In the genomic region with DNA sequence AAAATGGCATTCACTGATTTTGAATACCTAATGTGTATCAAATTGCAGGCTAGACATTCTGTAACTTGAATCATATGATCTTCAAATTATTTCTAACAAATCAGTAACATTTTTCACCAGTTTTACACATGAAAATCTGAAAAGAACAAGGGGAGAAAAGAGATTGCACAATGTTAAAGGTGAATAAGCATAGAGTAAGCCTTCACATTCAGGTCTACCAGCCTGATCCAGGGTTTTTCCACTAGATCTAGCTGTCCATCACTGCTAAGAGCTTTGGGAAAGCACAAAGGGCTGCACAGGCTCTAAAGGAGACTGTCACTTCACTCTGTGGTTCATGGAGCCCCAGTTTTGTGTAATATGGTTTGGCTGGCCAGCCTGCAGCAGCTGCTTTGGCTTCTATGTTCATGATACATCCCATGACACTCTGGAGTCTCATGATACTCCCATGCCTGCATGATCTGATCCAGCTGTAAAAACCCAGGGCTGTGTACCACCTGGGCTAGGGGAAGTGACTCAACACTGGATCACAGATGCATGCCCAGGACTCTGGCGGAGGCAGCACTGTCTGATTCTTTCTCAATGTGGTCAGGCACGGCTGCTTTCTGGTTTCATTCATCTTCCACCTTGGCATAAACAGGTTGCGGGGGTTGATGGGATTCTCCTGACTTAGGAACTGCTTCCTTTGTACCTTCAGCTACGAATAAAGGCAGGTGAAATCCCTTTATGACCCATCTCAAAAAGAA, we compare ENCODE assay signal across 14 cellular contexts.
DNase-seq lines count a peak whose midpoint lies in the region; ATAC-seq and TF ChIP-seq lines count a peak whose summit lies in the region.
"Had no signal": no experiment of that assay in that cellular context is flagged by ENCODE, and none has a peak within 500 bp of the region (broad histone marks: within the 10 kb centered on the region; RNA-seq: fewer than 3 reads in every experiment).

No MANE protein-coding gene starts in this region.

- H3K27ac ChIP-seq in mammary epithelial cell (ENCODE audit: insufficient read depth, low read depth, low read length) (peak overlapping the region; percentile 88), esophagus squamous epithelium (no peak overlapping the region)

- POLR2A ChIA-PET in BJ (lab: Charles Lee) = no interaction called here

- H3K36me3 ChIP-seq in BJ (ENCODE audit: control insufficient read depth, insufficient read depth, low read length) (no peaks in the 10 kb centered on the region), mammary epithelial cell (ENCODE audit: insufficient read depth, low read length) (no peaks in the 10 kb centered on the region), esophagus squamous epithelium (no peaks in the 10 kb centered on the region)

- TF ChIP-seq POLR2A in esophagus squamous epithelium (IDR thresholded peaks at IDR 0.05) = no peak

- 0% methylated on average over 3 of the region's 4 CpGs for WGBS in mammary epithelial cell (ENCODE audit: low coverage, missing lambda C conversion rate)
- WGBS in esophagus squamous epithelium, 2 donors = 15% methylated on average over 4 of the region's 4 CpGs; no CpG with 5 or more reads in 1 of the 2 donors

- no peak overlapping the region for H3K4me3 ChIP-seq in BJ (ENCODE audit: low read depth, low read length)
- H3K4me3 ChIP-seq in mammary epithelial cell (replicated peaks in 1 of 3; ENCODE audit: insufficient read depth in 1 of 3, low read depth in 2 of 3, low read length in 3 of 3) = peak overlapping the region in 1 of 3 experiments; percentile 23
- H3K4me3 ChIP-seq in esophagus squamous epithelium = no peak overlapping the region
- H3K4me3 ChIP-seq: dorsolateral prefrontal cortex had no signal

- CTCF ChIA-PET in BJ (lab: Yijun Ruan, JAX) (interaction anchor here (0.7 to 0.8 kb wide), 2 partner anchors 15 to 175 kb away, joined by 3 read pairs; no protein-coding TSS in a partner anchor), mammary epithelial cell (lab: Charles Lee; ENCODE audit: low non-redundant PET) (no interaction called here)

- intact Hi-C loops in mammary epithelial cell (cut with micrococcal nuclease) (loop anchor here (1.0 to 10.0 kb wide), 6 partner anchors 81 to 732 kb away; no protein-coding TSS in a partner anchor), esophagus squamous epithelium (cut with DNase I) (no loop called here)

- no peaks in the 10 kb centered on the region for H3K79me2 ChIP-seq in mammary epithelial cell (ENCODE audit: insufficient read depth, low read length)

- TSS peak; percentile 82 for BruUV-seq in mammary epithelial cell (replicated peaks; lab: Mats Ljungman, UMichigan)

- ATAC-seq in GM21528 (IDR thresholded peaks at IDR 0.05; ENCODE audit: low FRiP score, unreplicated experiment) = no peak
- ATAC-seq in activated CD4-positive, CD25-positive, alpha-beta regulatory T cell treated with anti-CD3 and anti-CD28 coated beads, Interleukin-2, amount 50 U/mL, for 24 hours = no peak
- ATAC-seq: CD8-positive, alpha-beta T cell had no signal

- no peaks in the 10 kb centered on the region for H3K9me3 ChIP-seq in mammary epithelial cell (replicated peaks; ENCODE audit: insufficient read depth, low read length)
- H3K9me3 ChIP-seq in esophagus squamous epithelium = peaks cover 0 to 8% (median 0%) of the 10 kb centered on the region in 3 donors

- H3K9ac ChIP-seq in mammary epithelial cell (ENCODE audit: insufficient read depth, low read length) = peak overlapping the region; percentile 16

- dilution Hi-C loops in mammary epithelial cell (cut with HindIII; ENCODE audit: low sequenced_read_pairs) = no loop called here

- H3K27me3 ChIP-seq in BJ (ENCODE audit: control insufficient read depth, insufficient read depth, low read length) (no peaks in the 10 kb centered on the region), mammary epithelial cell (ENCODE audit: insufficient read depth, low read length) (no peaks in the 10 kb centered on the region), esophagus squamous epithelium (no peaks in the 10 kb centered on the region)
- H3K27me3 ChIP-seq: dorsolateral prefrontal cortex had no signal

- peaks cover 32% of the 10 kb centered on the region for H3K4me1 ChIP-seq in mammary epithelial cell (ENCODE audit: insufficient read depth, low read length)
- no peaks in the 10 kb centered on the region for H3K4me1 ChIP-seq in esophagus squamous epithelium

- in situ Hi-C loops in mammary epithelial cell (cut with MboI; ENCODE audit: low sequenced_read_pairs in 2 of 2) = no loop called here

- peak overlapping the region; percentile 59 for H2AFZ ChIP-seq in mammary epithelial cell (ENCODE audit: low read depth, low read length)

- no peaks in the 10 kb centered on the region for H4K20me1 ChIP-seq in mammary epithelial cell (ENCODE audit: insufficient read depth, low read length)

- TF ChIP-seq CTCF in BJ (IDR thresholded peaks at IDR 0.05; ENCODE audit: insufficient read depth, low read depth, low read length) (no peak), mammary epithelial cell (conservative IDR thresholded peaks at IDR 0.05 in 1 of 2, IDR thresholded peaks at IDR 0.05 in 1 of 2; ENCODE audit: extremely low read depth in 1 of 2, insufficient read depth in 1 of 2, low read depth in 1 of 2, low read length in 2 of 2) (no peak), esophagus squamous epithelium (IDR thresholded peaks at IDR 0.05) (no peak)

- H3K4me2 ChIP-seq in mammary epithelial cell (ENCODE audit: insufficient read depth, low read depth, low read length) = peak overlapping the region; percentile 80

- peak; percentile 55 for DNase-seq in BJ (ENCODE audit: low read depth)
- DNase-seq in LHCN-M2 (ENCODE audit: low read depth) = peak; percentile 94
- DNase-seq in mammary epithelial cell = peak; percentile 100
- peak; percentile 97 for DNase-seq in kidney tubule cell (ENCODE audit: low spot score)
- no peak for DNase-seq in effector CD8-positive, alpha-beta T cell (lab: John Stamatoyannopoulos, UW)
- no peak for DNase-seq in esophagus squamous epithelium (lab: John Stamatoyannopoulos, UW)
- DNase-seq: activated naive CD8-positive, alpha-beta T cell treated with anti-CD3 and anti-CD28 coated beads, Interleukin-2, amount 10 ng/mL, durations not matched to agents 7 days and 5 days; CD8-positive, alpha-beta T cell; dorsolateral prefrontal cortex; MV-4-11; nephron progenitor cell; stimulated activated CD4-positive, alpha-beta T cell treated with anti-CD3 and anti-CD28 coated beads, Interleukin-15, amount 100 ng/mL, for 24 hours had no signal

Comparison
In these comparisons a context has a peak if more than half of its experiments do, and no peak if none do; other contexts are left out.
1. DNase-seq: peak in BJ (single experiment), LHCN-M2 (single experiment), mammary epithelial cell (single experiment) and kidney tubule cell (single experiment); none in effector CD8-positive, alpha-beta T cell (single experiment) and esophagus squamous epithelium (single experiment).